In the genomic region with DNA sequence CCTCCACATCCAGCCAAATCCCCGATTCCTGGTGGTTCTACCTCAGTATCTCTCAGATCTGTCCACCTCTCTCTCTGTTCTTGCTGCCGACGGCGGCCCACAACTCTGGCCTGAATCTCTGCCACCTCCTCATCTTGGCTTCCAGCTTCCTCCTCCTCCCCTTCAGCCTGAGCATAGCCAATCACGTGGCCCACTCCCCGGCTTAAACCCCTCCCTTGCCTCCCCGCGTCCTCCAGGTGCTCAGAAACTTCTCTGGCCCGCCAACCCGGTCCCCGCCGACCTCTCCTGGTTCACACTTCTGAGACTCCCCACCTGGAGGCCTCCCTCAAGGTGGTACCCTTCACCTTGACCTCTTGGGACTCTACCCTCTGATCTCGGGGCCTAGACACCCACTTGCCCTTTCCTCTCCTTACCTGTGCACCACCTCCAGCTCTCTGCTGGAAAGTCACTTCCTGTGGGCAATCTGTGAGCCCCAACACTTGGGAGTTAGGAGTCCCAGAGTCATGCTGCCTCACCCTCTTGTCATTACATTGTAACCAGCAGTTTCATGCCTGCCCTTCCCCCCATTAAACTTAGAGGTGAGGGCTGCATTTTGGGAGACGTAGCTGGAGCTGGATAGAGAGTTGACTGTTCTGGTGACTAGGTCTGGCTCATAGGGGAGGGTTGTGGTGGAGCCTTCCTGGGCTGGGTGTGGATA, we compare ENCODE assay signal across 8 cellular contexts. TPM values are rescaled to one million over a fixed set of nuclear protein-coding genes. Genes with fewer than 3 reads are reported as not detected.
DNase-seq lines count a peak whose midpoint lies in the region; ATAC-seq and TF ChIP-seq lines count a peak whose summit lies in the region.

No MANE protein-coding gene starts in this region.

- no peaks in the 10 kb centered on the region for H3K9me3 Mint-ChIP-seq in IgD-negative memory B cell
- no peaks in the 10 kb centered on the region for H3K9me3 Mint-ChIP-seq in activated naive CD8-positive, alpha-beta T cell treated with anti-CD3 and anti-CD28 coated beads, Interleukin-2, amount 50 U/mL, for 24 hours

- CTCF ChIA-PET in AG04450 (lab: Charles Lee): interaction anchor here (1.4 kb wide), 1 partner anchor 17 kb away, joined by 3 read pairs; the partner anchor contains the start of gene PKN3

- peak overlapping the region; percentile 80 for H3K4me3 ChIP-seq in AG04450 (ENCODE audit: low read depth, low read length)
- H3K4me3 ChIP-seq in right cardiac atrium (ENCODE audit: low read length): peak overlapping the region; percentile 70

- H3K9me3 ChIP-seq in AG04450 (ENCODE audit: control insufficient read depth, insufficient read depth, low read length): no peaks in the 10 kb centered on the region; the same call in 1 of the 2 replicates
- H3K9me3 ChIP-seq in right cardiac atrium (ENCODE audit: control insufficient read depth, low read length): no peaks in the 10 kb centered on the region

- peak overlapping the region; percentile 90 to 98 (median 98) for H3K27ac Mint-ChIP-seq in IgD-negative memory B cell
- H3K27ac Mint-ChIP-seq in activated naive CD8-positive, alpha-beta T cell treated with anti-CD3 and anti-CD28 coated beads, Interleukin-2, amount 50 U/mL, for 24 hours: peak overlapping the region; percentile 99

- 5% methylated on average over 14 of the region's 14 CpGs for WGBS in right cardiac atrium

- H3K27ac ChIP-seq in AG04450 (ENCODE audit: low read depth, low read length) (peak overlapping the region; percentile 77), right cardiac atrium (ENCODE audit: low read length) (peak overlapping the region; percentile 59)

- TF ChIP-seq CTCF in AG04450 (IDR thresholded peaks at IDR 0.05; ENCODE audit: low read depth, low read length): no peak

- H3K4me1 ChIP-seq in right cardiac atrium (ENCODE audit: control insufficient read depth, insufficient read depth, low read length): peaks cover 3% of the 10 kb centered on the region

- H3K36me3 Mint-ChIP-seq in IgD-negative memory B cell: no peaks in the 10 kb centered on the region
- peaks cover 16% of the 10 kb centered on the region for H3K36me3 Mint-ChIP-seq in activated naive CD8-positive, alpha-beta T cell treated with anti-CD3 and anti-CD28 coated beads, Interleukin-2, amount 50 U/mL, for 24 hours (ENCODE audit: low read depth)

- H3K4me1 Mint-ChIP-seq in IgD-negative memory B cell: peaks cover 36 to 46% (median 39%) of the 10 kb centered on the region in 3 donors
- H3K4me1 Mint-ChIP-seq in activated naive CD8-positive, alpha-beta T cell treated with anti-CD3 and anti-CD28 coated beads, Interleukin-2, amount 50 U/mL, for 24 hours: peaks cover 54% of the 10 kb centered on the region

- H3K27me3 ChIP-seq in AG04450 (ENCODE audit: control insufficient read depth, insufficient read depth, low read length): no peaks in the 10 kb centered on the region
- H3K27me3 ChIP-seq in right cardiac atrium (ENCODE audit: control insufficient read depth, insufficient read depth): no peaks in the 10 kb centered on the region

- H3K4me3 Mint-ChIP-seq in IgD-negative memory B cell: peak overlapping the region; percentile 91 to 100 (median 99)
- peak overlapping the region; percentile 100 for H3K4me3 Mint-ChIP-seq in activated naive CD8-positive, alpha-beta T cell treated with anti-CD3 and anti-CD28 coated beads, Interleukin-2, amount 50 U/mL, for 24 hours

- ATAC-seq in GM18909 (IDR thresholded peaks at IDR 0.05; ENCODE audit: poor library complexity, unreplicated experiment): peak; percentile 33
- ATAC-seq in activated naive CD8-positive, alpha-beta T cell treated with anti-CD3 and anti-CD28 coated beads, Interleukin-2, amount 50 U/mL, for 24 hours: peak; percentile 59
- peak; percentile 65 to 67 for ATAC-seq in right cardiac atrium

- no peaks in the 10 kb centered on the region for H3K27me3 Mint-ChIP-seq in IgD-negative memory B cell
- H3K27me3 Mint-ChIP-seq in activated naive CD8-positive, alpha-beta T cell treated with anti-CD3 and anti-CD28 coated beads, Interleukin-2, amount 50 U/mL, for 24 hours: no peaks in the 10 kb centered on the region

- POLR2A ChIA-PET in AG04450 (lab: Yijun Ruan, JAX): interaction anchor here (0.7 to 1.5 kb wide), 4 partner anchors 16 to 132 kb away, joined by 3 to 5 read pairs (median 4); partner anchors contain the start of gene SPTAN1

- DNase-seq in AG04450 (ENCODE audit: low read depth, low spot score) (no peak), SW480 (ENCODE audit: low spot score) (peak; percentile 89), right cardiac atrium (peak; percentile 78 to 89 (median 83)), retina (peak; percentile 24), NCI-H187 (lab: John Stamatoyannopoulos, UW) (no peak)
- DNase-seq in activated naive CD8-positive, alpha-beta T cell treated with anti-CD3 and anti-CD28 coated beads, Interleukin-2, amount 50 U/mL, for 24 hours: peak; percentile 84

- intact Hi-C loops in right cardiac atrium (cut with DNase I): no loop called here

RNA-seq across cellular contexts. Expression of gene SET, which starts 4.5 kb away (rescaled TPM):
- polyA plus RNA-seq in AG04450 (2011; rRNA removed) (193 and 259 TPM in 2 replicates), IgD-negative memory B cell (257 TPM), right cardiac atrium (86.1 TPM)
- 99.7 and 176 TPM in 2 replicates for polyA minus RNA-seq in AG04450 (2011; rRNA and poly(A)+ RNA removed)
- total RNA-seq in right cardiac atrium: 100 to 1,000 TPM; 180 to 210 (median 191) TPM

RNA-seq across cellular contexts. Expression of gene PKN3, which starts 17.8 kb away (rescaled TPM):
- polyA plus RNA-seq in AG04450 (2011; rRNA removed): 1.7 and 2.2 TPM in 2 replicates
- 2.7 and 4.0 TPM in 2 replicates for polyA minus RNA-seq in AG04450 (2011; rRNA and poly(A)+ RNA removed)
- 0.11 TPM for polyA plus RNA-seq in IgD-negative memory B cell
- total RNA-seq in right cardiac atrium: 1 to 10 TPM; 4.7 to 8.7 (median 7.4) TPM
- polyA plus RNA-seq in right cardiac atrium: 6.5 TPM

RNA-seq across cellular contexts. Expression of gene DYNC2I2, which starts 27.8 kb away (rescaled TPM):
- polyA plus RNA-seq in AG04450 (2011; rRNA removed): 10.9 and 16.7 TPM in 2 replicates
- polyA minus RNA-seq in AG04450 (2011; rRNA and poly(A)+ RNA removed): 13.0 and 13.1 TPM in 2 replicates
- 57.3 TPM for polyA plus RNA-seq in IgD-negative memory B cell
- total RNA-seq in right cardiac atrium: 10 to 100 TPM; 13.5 to 25.6 (median 18.5) TPM
- polyA plus RNA-seq in right cardiac atrium: 30.2 TPM

RNA-seq across cellular contexts. Expression of gene ZDHHC12, which starts 39.5 kb away (rescaled TPM):
- 23.2 and 33.7 TPM in 2 replicates for polyA plus RNA-seq in AG04450 (2011; rRNA removed)
- 6.2 and 8.4 TPM in 2 replicates for polyA minus RNA-seq in AG04450 (2011; rRNA and poly(A)+ RNA removed)
- polyA plus RNA-seq in IgD-negative memory B cell: 55.3 TPM
- 10 to 100 TPM in 1 of 4 donors, 1 to 10 TPM in 3; 8.3 to 11.5 (median 9.4) TPM for total RNA-seq in right cardiac atrium
- 13.1 TPM for polyA plus RNA-seq in right cardiac atrium

Comparison
In these comparisons a context has a peak if more than half of its experiments do, and no peak if none do; other contexts are left out.
1. DNase-seq: peak in SW480 (single experiment), activated naive CD8-positive, alpha-beta T cell treated with anti-CD3 and anti-CD28 coated beads, Interleukin-2, amount 50 U/mL, for 24 hours (single experiment), right cardiac atrium (3 of 3) and retina (single experiment); none in AG04450 (single experiment) and NCI-H187 (0 of 2).
2. Peak in every context shown above with its lines, with median percentiles within 50 percentile points of each other: ATAC-seq.